In genomic region chr20:24066075-24066700, GRCh38 we compare ENCODE assay signal across 16 cellular contexts.
DNase-seq lines count a peak whose midpoint lies in the region; ATAC-seq lines count a peak whose summit lies in the region.
"Had no signal": no experiment of that assay in that cellular context is flagged by ENCODE, and none has a peak within 500 bp of the region (broad histone marks: within the 10 kb centered on the region; RNA-seq: fewer than 3 reads in every experiment).

No MANE protein-coding gene starts in this region.

- H3K4me1 Mint-ChIP-seq in activated T-cell treated with anti-CD3 and anti-CD28 coated beads, Interleukin-2, amount 50 U/mL, for 24 hours (ENCODE audit: low read depth), result peaks cover 17% of the 10 kb centered on the region
- H3K4me1 Mint-ChIP-seq in stimulated activated memory B cell treated with anti-CD40 and anti-IgM and Interleukin-4, amounts not matched to agents 10 μg/mL and 1 μg/mL and 100 μg/mL, for 72 hours, result peaks cover 6% of the 10 kb centered on the region
- H3K4me1 Mint-ChIP-seq: CD14-positive monocyte, neural crest cell had no signal

- intact Hi-C loops in left ventricle myocardium superior (cut with micrococcal nuclease), result no loop called here

- no peak for DNase-seq in activated T-cell treated with anti-CD3 and anti-CD28 coated beads, Interleukin-2, amount 50 U/mL, for 24 hours
- DNase-seq in activated T-cell treated with anti-CD3 and anti-CD28 coated beads, Interleukin-2, amount 50 U/mL, for 1 hour, result no peak
- DNase-seq in activated CD4-positive, alpha-beta T cell treated with anti-CD3 and anti-CD28 coated beads for 48 hours, result peak; percentile 28
- DNase-seq in activated naive CD4-positive, alpha-beta T cell treated with anti-CD3 and anti-CD28 coated beads, Interleukin-2, amount 50 U/mL, for 72 hours (ENCODE audit: low spot score in 2 of 2), result no peak
- DNase-seq in left ventricle myocardium superior, result no peak
- DNase-seq: activated CD8-positive, alpha-beta memory T cell treated with anti-CD3 and anti-CD28 coated beads, Interleukin-2, amount 10 ng/mL, durations not matched to agents 7 days and 5 days; erythroblast; NCI-H187 treated with DMSO at 0.1 percent for 48 hours; SIG-M5; T1000 had no signal

- peak overlapping the region; percentile 66 for H3K4me3 Mint-ChIP-seq in activated T-cell treated with anti-CD3 and anti-CD28 coated beads, Interleukin-2, amount 50 U/mL, for 24 hours
- peak overlapping the region; percentile 2 for H3K4me3 Mint-ChIP-seq in stimulated activated memory B cell treated with anti-CD40 and anti-IgM and Interleukin-4, amounts not matched to agents 10 μg/mL and 1 μg/mL and 100 μg/mL, for 72 hours
- H3K4me3 Mint-ChIP-seq: activated CD8-positive, alpha-beta memory T cell treated with anti-CD3 and anti-CD28 coated beads, Interleukin-2, amount 10 ng/mL, durations not matched to agents 7 days and 5 days; CD14-positive monocyte; neural crest cell had no signal

- peak overlapping the region; percentile 87 for H3K27ac Mint-ChIP-seq in activated T-cell treated with anti-CD3 and anti-CD28 coated beads, Interleukin-2, amount 50 U/mL, for 24 hours
- peak overlapping the region; percentile 83 to 84 for H3K27ac Mint-ChIP-seq in activated naive CD4-positive, alpha-beta T cell treated with anti-CD3 and anti-CD28 coated beads, Interleukin-2, amount 50 U/mL, for 72 hours
- no peak overlapping the region for H3K27ac Mint-ChIP-seq in stimulated activated memory B cell treated with anti-CD40 and anti-IgM and Interleukin-4, amounts not matched to agents 10 μg/mL and 1 μg/mL and 100 μg/mL, for 72 hours
- H3K27ac Mint-ChIP-seq: activated CD8-positive, alpha-beta memory T cell treated with anti-CD3 and anti-CD28 coated beads, Interleukin-2, amount 10 ng/mL, durations not matched to agents 7 days and 5 days; CD14-positive monocyte had no signal

- peak; percentile 52 to 81 for ATAC-seq in activated naive CD4-positive, alpha-beta T cell treated with anti-CD3 and anti-CD28 coated beads, Interleukin-2, amount 50 U/mL, for 72 hours
- no peak for ATAC-seq in stimulated activated memory B cell treated with anti-CD40 and anti-IgM and Interleukin-4, amounts not matched to agents 10 μg/mL and 1 μg/mL and 100 μg/mL, for 72 hours
- ATAC-seq in left ventricle myocardium superior (no peak), HG03571 (IDR thresholded peaks at IDR 0.05; ENCODE audit: unreplicated experiment) (no peak), HG03439 (IDR thresholded peaks at IDR 0.05; ENCODE audit: unreplicated experiment) (no peak)
- ATAC-seq: A549; activated CD8-positive, alpha-beta memory T cell treated with anti-CD3 and anti-CD28 coated beads, Interleukin-2, amount 10 ng/mL, durations not matched to agents 7 days and 5 days had no signal

- H3K27me3 Mint-ChIP-seq in activated T-cell treated with anti-CD3 and anti-CD28 coated beads, Interleukin-2, amount 50 U/mL, for 24 hours, result no peaks in the 10 kb centered on the region
- H3K27me3 Mint-ChIP-seq in stimulated activated memory B cell treated with anti-CD40 and anti-IgM and Interleukin-4, amounts not matched to agents 10 μg/mL and 1 μg/mL and 100 μg/mL, for 72 hours, result no peaks in the 10 kb centered on the region

- peaks cover 5% of the 10 kb centered on the region for H3K36me3 Mint-ChIP-seq in activated T-cell treated with anti-CD3 and anti-CD28 coated beads, Interleukin-2, amount 50 U/mL, for 24 hours (ENCODE audit: low read depth)
- peaks cover under 1 to 7% of the 10 kb centered on the region in 2 donors for H3K36me3 Mint-ChIP-seq in activated naive CD4-positive, alpha-beta T cell treated with anti-CD3 and anti-CD28 coated beads, Interleukin-2, amount 50 U/mL, for 72 hours
- H3K36me3 Mint-ChIP-seq in stimulated activated memory B cell treated with anti-CD40 and anti-IgM and Interleukin-4, amounts not matched to agents 10 μg/mL and 1 μg/mL and 100 μg/mL, for 72 hours, result no peaks in the 10 kb centered on the region
- H3K36me3 Mint-ChIP-seq: CD14-positive monocyte had no signal

- H3K9me3 Mint-ChIP-seq in activated T-cell treated with anti-CD3 and anti-CD28 coated beads, Interleukin-2, amount 50 U/mL, for 24 hours, result peaks cover 10% of the 10 kb centered on the region
- peaks cover under 1 to 12% of the 10 kb centered on the region in 2 donors for H3K9me3 Mint-ChIP-seq in activated naive CD4-positive, alpha-beta T cell treated with anti-CD3 and anti-CD28 coated beads, Interleukin-2, amount 50 U/mL, for 72 hours
- peaks cover 9% of the 10 kb centered on the region for H3K9me3 Mint-ChIP-seq in stimulated activated memory B cell treated with anti-CD40 and anti-IgM and Interleukin-4, amounts not matched to agents 10 μg/mL and 1 μg/mL and 100 μg/mL, for 72 hours

Comparison
In these comparisons a context has a peak if more than half of its experiments do, and no peak if none do; other contexts are left out.
1. ATAC-seq: peak in activated naive CD4-positive, alpha-beta T cell treated with anti-CD3 and anti-CD28 coated beads, Interleukin-2, amount 50 U/mL, for 72 hours (2 of 2); none in stimulated activated memory B cell treated with anti-CD40 and anti-IgM and Interleukin-4, amounts not matched to agents 10 μg/mL and 1 μg/mL and 100 μg/mL, for 72 hours (single experiment), left ventricle myocardium superior (single experiment), HG03571 (single experiment) and HG03439 (single experiment).